ENCODE assay signal across 1 cellular context in genomic region chr22:49934144-49934890, GRCh38.
TF ChIP-seq lines count a peak whose summit lies in the region.

No MANE protein-coding gene starts in this region.

TF ChIP-seq in SK-N-SH, 30 proteins besides CTCF, POLR2A, EP300 and RAD21 (continued from another document):
- TF ChIP-seq REST (IDR thresholded peaks at IDR 0.05; ENCODE audit: low read depth, low read length) (no peak), RFX5 (IDR thresholded peaks at IDR 0.05; ENCODE audit: low read length) (no peak), MAX (IDR thresholded peaks at IDR 0.05; ENCODE audit: low read depth) (no peak), FOXM1 (IDR thresholded peaks at IDR 0.05; ENCODE audit: low read depth) (no peak), RCOR1 (IDR thresholded peaks at IDR 0.05; ENCODE audit: low read length) (no peak), TCF12 (IDR thresholded peaks at IDR 0.05) (no peak), JUND (IDR thresholded peaks at IDR 0.05) (no peak)
